18 cellular contexts compared by ENCODE assay signal in genomic region chr11:118126082-118126838, GRCh38. TPM values are rescaled to one million over a fixed set of nuclear protein-coding genes. Genes with fewer than 3 reads are reported as not detected.
DNase-seq lines count a peak whose midpoint lies in the region; ATAC-seq and TF ChIP-seq lines count a peak whose summit lies in the region.
"Had no signal": no experiment of that assay in that cellular context is flagged by ENCODE, and none has a peak within 500 bp of the region (broad histone marks: within the 10 kb centered on the region; RNA-seq: fewer than 3 reads in every experiment).

No MANE protein-coding gene starts in this region.

- H2AFZ ChIP-seq in MM.1S (ENCODE audit: low read length): 0 out of 2 replicates have a peak overlapping the region, but pooled peaks have one; percentile 31
- peak overlapping the region; percentile 43 for H2AFZ ChIP-seq in mammary epithelial cell (ENCODE audit: low read depth, low read length)

- H3K27ac Mint-ChIP-seq in activated T-cell treated with anti-CD3 and anti-CD28 coated beads, Interleukin-2, amount 50 U/mL, for 72 hours: no peak overlapping the region
- H3K27ac Mint-ChIP-seq in stimulated activated naive CD8-positive, alpha-beta T cell treated with anti-CD3 and anti-CD28 coated beads, Interleukin-15, amount 100 ng/mL, for 72 hours: no peak overlapping the region
- no peak overlapping the region for H3K27ac Mint-ChIP-seq in T-helper 2 cell treated with Interferon-gamma antibody and Interleukin-4, amounts not matched to agents 5 μg/mL and 100 μg/mL, for 36 hours
- H3K27ac Mint-ChIP-seq: activated CD4-positive, alpha-beta memory T cell treated with anti-CD3 and anti-CD28 coated beads, Interleukin-2, amount 10 ng/mL, durations not matched to agents 7 days and 5 days; activated naive CD4-positive, alpha-beta T cell treated with anti-CD3 and anti-CD28 coated beads, Interleukin-2, amount 10 ng/mL, durations not matched to agents 7 days and 5 days; HFFc6; type B pancreatic cell had no signal

- DNase-seq in activated T-cell treated with anti-CD3 and anti-CD28 coated beads, Interleukin-2, amount 50 U/mL, for 72 hours: no peak
- DNase-seq in activated T-cell treated with anti-CD3 and anti-CD28 coated beads for 4 hours: no peak
- DNase-seq in MM.1S: no peak
- DNase-seq in mammary epithelial cell: peak; percentile 66
- DNase-seq in stimulated activated naive CD8-positive, alpha-beta T cell treated with anti-CD3 and anti-CD28 coated beads, Interleukin-15, amount 100 ng/mL, for 72 hours: no peak
- DNase-seq in medulla oblongata (ENCODE audit: extremely low spot score): no peak
- no peak for DNase-seq in omental fat pad (ENCODE audit: low spot score)
- DNase-seq in T-helper 2 cell treated with Interferon-gamma antibody and Interleukin-4, amounts not matched to agents 5 μg/mL and 100 μg/mL, for 36 hours (ENCODE audit: low spot score): no peak
- DNase-seq: activated CD4-positive, alpha-beta memory T cell treated with anti-CD3 and anti-CD28 coated beads, Interleukin-2, amount 10 ng/mL, durations not matched to agents 7 days and 5 days; activated naive CD4-positive, alpha-beta T cell treated with anti-CD3 and anti-CD28 coated beads, Interleukin-2, amount 10 ng/mL, durations not matched to agents 7 days and 5 days; HFFc6; kidney glomerular epithelial cell; NCI-H1092 treated with DMSO at 0.1 percent for 48 hours; SIG-M5 had no signal

- BruUV-seq in mammary epithelial cell (replicated peaks; lab: Mats Ljungman, UMichigan): TSS peak; percentile 100

- H3K4me2 ChIP-seq in MM.1S (ENCODE audit: low read depth, low read length) (no peak overlapping the region), mammary epithelial cell (ENCODE audit: insufficient read depth, low read depth, low read length) (no peak overlapping the region)

- H3K79me2 ChIP-seq in MM.1S (ENCODE audit: low read length): no peaks in the 10 kb centered on the region
- H3K79me2 ChIP-seq in mammary epithelial cell (ENCODE audit: insufficient read depth, low read length): no peaks in the 10 kb centered on the region

- no peaks in the 10 kb centered on the region for H3K4me1 Mint-ChIP-seq in activated T-cell treated with anti-CD3 and anti-CD28 coated beads, Interleukin-2, amount 50 U/mL, for 72 hours (ENCODE audit: low read depth)
- H3K4me1 Mint-ChIP-seq in stimulated activated naive CD8-positive, alpha-beta T cell treated with anti-CD3 and anti-CD28 coated beads, Interleukin-15, amount 100 ng/mL, for 72 hours: no peaks in the 10 kb centered on the region
- H3K4me1 Mint-ChIP-seq in T-helper 2 cell treated with Interferon-gamma antibody and Interleukin-4, amounts not matched to agents 5 μg/mL and 100 μg/mL, for 36 hours (ENCODE audit: low read depth): peaks cover 2% of the 10 kb centered on the region
- H3K4me1 Mint-ChIP-seq: activated naive CD4-positive, alpha-beta T cell treated with anti-CD3 and anti-CD28 coated beads, Interleukin-2, amount 10 ng/mL, durations not matched to agents 7 days and 5 days had no signal

- no peak overlapping the region for H3K4me3 Mint-ChIP-seq in activated T-cell treated with anti-CD3 and anti-CD28 coated beads, Interleukin-2, amount 50 U/mL, for 72 hours
- no peak overlapping the region for H3K4me3 Mint-ChIP-seq in stimulated activated naive CD8-positive, alpha-beta T cell treated with anti-CD3 and anti-CD28 coated beads, Interleukin-15, amount 100 ng/mL, for 72 hours
- no peak overlapping the region for H3K4me3 Mint-ChIP-seq in T-helper 2 cell treated with Interferon-gamma antibody and Interleukin-4, amounts not matched to agents 5 μg/mL and 100 μg/mL, for 36 hours
- H3K4me3 Mint-ChIP-seq: activated CD4-positive, alpha-beta memory T cell treated with anti-CD3 and anti-CD28 coated beads, Interleukin-2, amount 10 ng/mL, durations not matched to agents 7 days and 5 days; activated naive CD4-positive, alpha-beta T cell treated with anti-CD3 and anti-CD28 coated beads, Interleukin-2, amount 10 ng/mL, durations not matched to agents 7 days and 5 days; HFFc6; type B pancreatic cell had no signal

- H3K36me3 ChIP-seq in MM.1S (replicated peaks; ENCODE audit: insufficient read depth, low read length): no peaks in the 10 kb centered on the region
- H3K36me3 ChIP-seq in mammary epithelial cell (ENCODE audit: insufficient read depth, low read length): no peaks in the 10 kb centered on the region
- H3K36me3 ChIP-seq: prostate gland had no signal

- in situ Hi-C loops in mammary epithelial cell (cut with MboI; ENCODE audit: low sequenced_read_pairs in 2 of 2): no loop called here

- peak; percentile 37 to 60 for ATAC-seq in activated T-cell treated with anti-CD3 and anti-CD28 coated beads, Interleukin-2, amount 50 U/mL, for 72 hours (replicated peaks in 1 of 2)
- peak; percentile 57 for ATAC-seq in stimulated activated naive CD8-positive, alpha-beta T cell treated with anti-CD3 and anti-CD28 coated beads, Interleukin-15, amount 100 ng/mL, for 72 hours
- ATAC-seq in omental fat pad (ENCODE audit: low FRiP score): no peak

- H4K20me1 ChIP-seq in MM.1S (ENCODE audit: insufficient read depth, low read length): no peaks in the 10 kb centered on the region
- H4K20me1 ChIP-seq in mammary epithelial cell (ENCODE audit: insufficient read depth, low read length): no peaks in the 10 kb centered on the region

- H3K9me2 ChIP-seq in MM.1S (replicated peaks; ENCODE audit: insufficient read depth, low read length): no peaks in the 10 kb centered on the region

- intact Hi-C loops in mammary epithelial cell (cut with micrococcal nuclease): no loop called here

- no peaks in the 10 kb centered on the region for H3K9me3 Mint-ChIP-seq in activated T-cell treated with anti-CD3 and anti-CD28 coated beads, Interleukin-2, amount 50 U/mL, for 72 hours
- H3K9me3 Mint-ChIP-seq in stimulated activated naive CD8-positive, alpha-beta T cell treated with anti-CD3 and anti-CD28 coated beads, Interleukin-15, amount 100 ng/mL, for 72 hours: no peaks in the 10 kb centered on the region
- no peaks in the 10 kb centered on the region for H3K9me3 Mint-ChIP-seq in T-helper 2 cell treated with Interferon-gamma antibody and Interleukin-4, amounts not matched to agents 5 μg/mL and 100 μg/mL, for 36 hours
- H3K9me3 Mint-ChIP-seq: activated CD4-positive, alpha-beta memory T cell treated with anti-CD3 and anti-CD28 coated beads, Interleukin-2, amount 10 ng/mL, durations not matched to agents 7 days and 5 days; activated naive CD4-positive, alpha-beta T cell treated with anti-CD3 and anti-CD28 coated beads, Interleukin-2, amount 10 ng/mL, durations not matched to agents 7 days and 5 days; HFFc6; type B pancreatic cell had no signal

- H3K9me3 ChIP-seq in MM.1S (replicated peaks; ENCODE audit: insufficient read depth, low read length): no peaks in the 10 kb centered on the region
- no peaks in the 10 kb centered on the region for H3K9me3 ChIP-seq in mammary epithelial cell (replicated peaks; ENCODE audit: insufficient read depth, low read length)
- H3K9me3 ChIP-seq: prostate gland had no signal

- H3K9ac ChIP-seq in MM.1S (ENCODE audit: low read length) (no peak overlapping the region), mammary epithelial cell (ENCODE audit: insufficient read depth, low read length) (no peak overlapping the region)

- no peaks in the 10 kb centered on the region for H3K27me3 Mint-ChIP-seq in activated T-cell treated with anti-CD3 and anti-CD28 coated beads, Interleukin-2, amount 50 U/mL, for 72 hours (ENCODE audit: low read depth)
- peaks cover 15% of the 10 kb centered on the region for H3K27me3 Mint-ChIP-seq in stimulated activated naive CD8-positive, alpha-beta T cell treated with anti-CD3 and anti-CD28 coated beads, Interleukin-15, amount 100 ng/mL, for 72 hours
- H3K27me3 Mint-ChIP-seq in T-helper 2 cell treated with Interferon-gamma antibody and Interleukin-4, amounts not matched to agents 5 μg/mL and 100 μg/mL, for 36 hours (ENCODE audit: low read depth): peaks cover 23% of the 10 kb centered on the region
- H3K27me3 Mint-ChIP-seq: type B pancreatic cell had no signal

- H3K27ac ChIP-seq in MM.1S (ENCODE audit: low read length) (no peak overlapping the region), mammary epithelial cell (ENCODE audit: insufficient read depth, low read depth, low read length) (no peak overlapping the region)
- H3K27ac ChIP-seq: prostate gland had no signal

- H3K36me3 Mint-ChIP-seq in activated T-cell treated with anti-CD3 and anti-CD28 coated beads, Interleukin-2, amount 50 U/mL, for 72 hours (ENCODE audit: insufficient read depth in 2 of 2): no peaks in the 10 kb centered on the region
- H3K36me3 Mint-ChIP-seq in T-helper 2 cell treated with Interferon-gamma antibody and Interleukin-4, amounts not matched to agents 5 μg/mL and 100 μg/mL, for 36 hours (ENCODE audit: low read depth): no peaks in the 10 kb centered on the region
- H3K36me3 Mint-ChIP-seq: activated naive CD4-positive, alpha-beta T cell treated with anti-CD3 and anti-CD28 coated beads, Interleukin-2, amount 10 ng/mL, durations not matched to agents 7 days and 5 days had no signal

- WGBS in mammary epithelial cell (ENCODE audit: low coverage, missing lambda C conversion rate): 76% methylated on average over 7 of the region's 7 CpGs

- TF ChIP-seq CTCF in MM.1S (IDR thresholded peaks at IDR 0.05; ENCODE audit: low read length) (no peak), mammary epithelial cell (conservative IDR thresholded peaks at IDR 0.05 in 1 of 2, IDR thresholded peaks at IDR 0.05 in 1 of 2; ENCODE audit: extremely low read depth in 1 of 2, insufficient read depth in 1 of 2, low read depth in 1 of 2, low read length in 2 of 2) (no peak), omental fat pad (IDR thresholded peaks at IDR 0.05) (no peak)

- no peaks in the 10 kb centered on the region for H3F3A ChIP-seq in MM.1S (ENCODE audit: insufficient read depth, low read length)

- H3K27me3 ChIP-seq in MM.1S (replicated peaks; ENCODE audit: insufficient read depth, low read length) (no peaks in the 10 kb centered on the region), mammary epithelial cell (ENCODE audit: insufficient read depth, low read length) (no peaks in the 10 kb centered on the region)

- no peaks in the 10 kb centered on the region for H3K4me1 ChIP-seq in MM.1S (ENCODE audit: low read length)
- no peaks in the 10 kb centered on the region for H3K4me1 ChIP-seq in mammary epithelial cell (ENCODE audit: insufficient read depth, low read length)
- H3K4me1 ChIP-seq: prostate gland had no signal

- H3K4me3 ChIP-seq in MM.1S (ENCODE audit: low read length) (no peak overlapping the region), mammary epithelial cell (replicated peaks in 1 of 3; ENCODE audit: insufficient read depth in 1 of 3, low read depth in 2 of 3, low read length in 3 of 3) (no peak overlapping the region)
- H3K4me3 ChIP-seq: prostate gland had no signal

- dilution Hi-C loops in mammary epithelial cell (cut with HindIII; ENCODE audit: low sequenced_read_pairs): loop anchor here (5.0 kb wide), 1 partner anchor 64 kb away; no protein-coding TSS in a partner anchor

- CTCF ChIA-PET in mammary epithelial cell (lab: Charles Lee; ENCODE audit: low non-redundant PET): no interaction called here

RNA-seq across cellular contexts. Expression of gene SCN4B, which starts 26.4 kb away (rescaled TPM):
- total RNA-seq in activated T-cell treated with anti-CD3 and anti-CD28 coated beads, Interleukin-2, amount 50 U/mL, for 72 hours: under 1 TPM; 0.46 to 0.53 TPM
- total RNA-seq in mammary epithelial cell: 10 to 100 TPM in 1 of 2 donors, 1 to 10 TPM in 1; 6.5 to 11.5 TPM
- polyA plus RNA-seq in mammary epithelial cell: 4.5 TPM
- polyA minus RNA-seq in mammary epithelial cell: 12.9 TPM
- 10 to 100 TPM in 1 of 4 donors, 1 to 10 TPM in 3; 1.1 to 10.2 (median 2.0) TPM for total RNA-seq in omental fat pad
- total RNA-seq: NCI-H460 had no signal

RNA-seq across cellular contexts. Expression of gene SMIM35, which starts 39.5 kb away (rescaled TPM):
- total RNA-seq in activated T-cell treated with anti-CD3 and anti-CD28 coated beads, Interleukin-2, amount 50 U/mL, for 72 hours: under 1 TPM; 0.36 to 0.67 TPM
- total RNA-seq in mammary epithelial cell: not detected
- polyA plus RNA-seq in mammary epithelial cell: not detected
- not detected for polyA minus RNA-seq in mammary epithelial cell
- under 1 TPM in 1 of 4 donors, not detected in 3; 0.47 TPM for total RNA-seq in omental fat pad
- total RNA-seq: cardiac septum, HFFc6, NCI-H460 had no signal

RNA-seq across cellular contexts. Expression of gene TMPRSS4, which starts 49.4 kb away (rescaled TPM):
- total RNA-seq in activated T-cell treated with anti-CD3 and anti-CD28 coated beads, Interleukin-2, amount 50 U/mL, for 72 hours: under 1 TPM in 1 of 2 donors, not detected in 1; 0.07 TPM
- total RNA-seq in mammary epithelial cell (1 to 10 TPM in 1 of 2 donors, under 1 TPM in 1; 0.67 to 2.9 TPM), omental fat pad (not detected)
- 5.6 TPM for polyA plus RNA-seq in mammary epithelial cell
- polyA minus RNA-seq in mammary epithelial cell: 26.3 TPM
- total RNA-seq: HFFc6, NCI-H460 had no signal

RNA-seq across cellular contexts. Expression of gene SCN2B, which starts 50.2 kb away (rescaled TPM):
- not detected for total RNA-seq in activated T-cell treated with anti-CD3 and anti-CD28 coated beads, Interleukin-2, amount 50 U/mL, for 72 hours
- total RNA-seq in mammary epithelial cell (1 to 10 TPM in 1 of 2 donors, under 1 TPM in 1; 0.99 to 1.8 TPM), omental fat pad (under 1 TPM in 2 of 4 donors, not detected in 2; 0.28 to 0.47 TPM)
- polyA plus RNA-seq in mammary epithelial cell: 0.43 TPM
- not detected for polyA minus RNA-seq in mammary epithelial cell
- total RNA-seq: activated CD4-positive, alpha-beta memory T cell treated with anti-CD3 and anti-CD28 coated beads, Interleukin-2, amount 10 ng/mL, durations not matched to agents 7 days and 5 days; HFFc6; NCI-H460 had no signal
